ENCODE assay signal across 8 cellular contexts in the genomic region with DNA sequence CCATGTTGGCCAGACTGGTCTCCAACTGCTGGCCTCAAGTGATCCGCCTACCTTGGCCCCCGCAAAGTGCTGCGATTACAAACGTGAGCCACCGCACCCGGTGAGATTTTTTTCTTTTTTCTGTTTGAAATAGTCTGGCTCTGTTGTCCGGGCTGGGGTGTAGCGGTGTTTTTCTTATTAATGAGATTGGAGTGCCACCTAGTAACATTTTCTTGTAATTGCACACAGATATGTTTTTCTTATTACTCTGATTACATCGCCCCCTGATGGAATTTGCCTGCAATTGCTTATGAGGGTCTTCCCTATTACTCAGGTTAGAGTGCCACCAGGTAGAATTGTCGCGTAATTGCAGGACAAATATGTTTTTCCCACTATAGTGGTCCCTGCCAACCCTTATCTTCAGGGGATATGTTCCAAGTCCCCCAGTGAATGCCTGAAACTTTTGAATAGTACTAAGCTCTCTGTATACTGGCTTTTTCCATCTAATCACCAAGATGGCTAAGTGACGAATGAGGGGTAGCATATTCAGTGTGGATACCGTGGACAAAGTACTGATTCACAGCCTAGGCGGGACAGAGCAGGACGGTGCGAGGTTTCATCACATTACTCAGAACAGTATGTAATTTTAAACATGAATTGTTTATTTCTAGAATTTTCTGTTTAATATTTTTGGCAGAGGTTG. TPM values are rescaled to one million over a fixed set of nuclear protein-coding genes. Genes with fewer than 3 reads are reported as not detected.
DNase-seq lines count a peak whose midpoint lies in the region; ATAC-seq and TF ChIP-seq lines count a peak whose summit lies in the region.

No MANE protein-coding gene starts in this region.

- no peaks in the 10 kb centered on the region for H3K4me1 ChIP-seq in CD4-positive, alpha-beta memory T cell (ENCODE audit: insufficient read depth, low read length)
- no peaks in the 10 kb centered on the region for H3K4me1 ChIP-seq in Peyer's patch

- no peak overlapping the region for H3K27ac ChIP-seq in CD4-positive, alpha-beta memory T cell (ENCODE audit: low read depth, low read length)
- H3K27ac ChIP-seq in Peyer's patch: no peak overlapping the region

- ATAC-seq in GM21576 (IDR thresholded peaks at IDR 0.05; ENCODE audit: unreplicated experiment): peak; percentile 57
- no peak for ATAC-seq in HG02571 (IDR thresholded peaks at IDR 0.05; ENCODE audit: unreplicated experiment)

- DNase-seq in CD4-positive, alpha-beta memory T cell: peak in 3 of 5 donors; percentile 10 to 22 (median 20)
- DNase-seq in Peyer's patch: no peak
- peak in 1 of 2 donors; percentile 20 for DNase-seq in foreskin fibroblast
- no peak for DNase-seq in NCI-H1092 (lab: John Stamatoyannopoulos, UW)
- DNase-seq in KG1 (lab: John Stamatoyannopoulos, UW): no peak
- DNase-seq in mesenteric fat pad (ENCODE audit: low spot score): no peak

- no peaks in the 10 kb centered on the region for H3K27me3 ChIP-seq in CD4-positive, alpha-beta memory T cell (ENCODE audit: insufficient read depth, low read length)
- no peaks in the 10 kb centered on the region for H3K27me3 ChIP-seq in Peyer's patch

- no peak overlapping the region for H3K4me3 ChIP-seq in CD4-positive, alpha-beta memory T cell (ENCODE audit: low read length in 2 of 2)
- H3K4me3 ChIP-seq in Peyer's patch (no peak overlapping the region), foreskin fibroblast (ENCODE audit: low read depth in 1 of 2, low read length in 2 of 2) (no peak overlapping the region)

- H3K27me3 Mint-ChIP-seq in CD4-positive, alpha-beta memory T cell: peaks cover 0 to 2% of the 10 kb centered on the region in 2 donors

- H3K36me3 Mint-ChIP-seq in CD4-positive, alpha-beta memory T cell: peaks cover 0 to 1% of the 10 kb centered on the region in 2 donors

- H3K4me1 Mint-ChIP-seq in CD4-positive, alpha-beta memory T cell: peaks cover 0 to 3% (median under 1%) of the 10 kb centered on the region in 4 donors

- TF ChIP-seq POLR2A in Peyer's patch (IDR thresholded peaks at IDR 0.05): no peak

- intact Hi-C loops in CD4-positive, alpha-beta memory T cell (cut with micrococcal nuclease): loop anchor here (1.0 to 2.0 kb wide), 3 partner anchors 350 to 944 kb away; partner anchors contain the start of gene PHKA2

- CTCF ChIA-PET in CD4-positive, alpha-beta memory T cell (lab: Charles Lee; ENCODE audit: partially characterized antibody): interaction anchor here (0.7 to 1.9 kb wide), 6 partner anchors 7 to 982 kb away, joined by 3 to 11 read pairs (median 5); no protein-coding TSS in a partner anchor

- H3K9me3 ChIP-seq in CD4-positive, alpha-beta memory T cell (ENCODE audit: control insufficient read depth in 1 of 2, low read length in 2 of 2): no peaks in the 10 kb centered on the region
- no peaks in the 10 kb centered on the region for H3K9me3 ChIP-seq in Peyer's patch

- POLR2A ChIA-PET in CD4-positive, alpha-beta memory T cell (lab: Charles Lee; ENCODE audit: partially characterized antibody): no interaction called here

- no peaks in the 10 kb centered on the region for H3K36me3 ChIP-seq in CD4-positive, alpha-beta memory T cell (ENCODE audit: insufficient read depth, low read length)
- no peaks in the 10 kb centered on the region for H3K36me3 ChIP-seq in Peyer's patch

- peak in 4 of 6 experiments; percentile 8 to 49 (median 40) for TF ChIP-seq CTCF in Peyer's patch (IDR thresholded peaks at IDR 0.05)
- peak; percentile 9 for TF ChIP-seq CTCF in foreskin fibroblast (IDR thresholded peaks at IDR 0.05; ENCODE audit: low read depth, low read length)

- no peak overlapping the region for H3K4me3 Mint-ChIP-seq in CD4-positive, alpha-beta memory T cell

- peaks cover 0 to 9% (median 3%) of the 10 kb centered on the region in 8 donors for H3K9me3 Mint-ChIP-seq in CD4-positive, alpha-beta memory T cell

- H3K27ac Mint-ChIP-seq in CD4-positive, alpha-beta memory T cell: peak overlapping the region in 4 of 7 donors; percentile 22 to 73 (median 36)

RNA-seq across cellular contexts. Expression of gene PDHA1, which starts 8.6 kb away (rescaled TPM):
- 100 to 1,000 TPM; 116 to 124 TPM for total RNA-seq in CD4-positive, alpha-beta memory T cell
- polyA plus RNA-seq in CD4-positive, alpha-beta memory T cell: 10 to 100 TPM; 75.4 to 80.3 TPM
- total RNA-seq in Peyer's patch: 100 to 1,000 TPM; 145 to 276 (median 200) TPM
- 177 TPM for total RNA-seq in mesenteric fat pad

Comparison
In these comparisons a context has a peak if more than half of its experiments do, and no peak if none do; other contexts are left out.
1. DNase-seq: peak in CD4-positive, alpha-beta memory T cell (3 of 5); none in Peyer's patch (0 of 3), NCI-H1092 (single experiment), KG1 (single experiment) and mesenteric fat pad (single experiment).